1 cellular context compared by ENCODE assay signal in the genomic region with DNA sequence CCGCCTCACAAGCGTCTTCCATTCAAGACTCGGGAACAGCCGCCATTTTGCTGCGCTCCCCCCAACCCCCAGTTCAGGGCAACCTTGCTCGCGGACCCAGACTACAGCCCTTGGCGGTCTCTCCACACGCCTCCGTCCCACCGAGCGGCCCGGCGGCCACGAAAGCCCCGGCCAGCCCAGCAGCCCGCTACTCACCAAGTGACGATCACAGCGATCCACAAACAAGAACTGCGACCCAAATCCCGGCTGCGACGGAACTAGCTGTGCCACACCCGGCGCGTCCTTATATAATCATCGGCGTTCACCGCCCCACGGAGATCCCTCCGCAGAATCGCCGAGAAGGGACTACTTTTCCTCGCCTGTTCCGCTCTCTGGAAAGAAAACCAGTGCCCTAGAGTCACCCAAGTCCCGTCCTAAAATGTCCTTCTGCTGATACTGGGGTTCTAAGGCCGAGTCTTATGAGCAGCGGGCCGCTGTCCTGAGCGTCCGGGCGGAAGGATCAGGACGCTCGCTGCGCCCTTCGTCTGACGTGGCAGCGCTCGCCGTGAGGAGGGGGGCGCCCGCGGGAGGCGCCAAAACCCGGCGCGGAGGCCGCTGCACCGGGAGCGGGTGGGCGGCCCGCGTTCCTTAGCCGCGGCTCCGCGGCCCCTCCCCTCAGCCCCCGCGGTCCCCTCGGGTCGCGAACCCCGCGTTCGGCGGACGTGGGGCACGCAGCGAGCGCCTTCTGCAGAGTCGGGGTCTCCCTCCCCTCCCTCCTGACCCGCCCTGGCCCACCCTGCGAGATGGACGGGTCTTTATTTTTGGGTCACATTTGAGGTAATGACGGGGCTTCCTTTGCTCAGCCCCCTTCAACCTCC.
TF ChIP-seq lines count a peak whose summit lies in the region.

A gene (minus strand): TSS at position 259 of the 857 bp plus-strand sequence. CDS start 879 bp downstream, outside the sequence.

TF ChIP-seq in K562, 482 proteins besides CTCF, POLR2A, EP300 and RAD21 (continued from another document and continues in another):
- TF ChIP-seq, protein P1, sequence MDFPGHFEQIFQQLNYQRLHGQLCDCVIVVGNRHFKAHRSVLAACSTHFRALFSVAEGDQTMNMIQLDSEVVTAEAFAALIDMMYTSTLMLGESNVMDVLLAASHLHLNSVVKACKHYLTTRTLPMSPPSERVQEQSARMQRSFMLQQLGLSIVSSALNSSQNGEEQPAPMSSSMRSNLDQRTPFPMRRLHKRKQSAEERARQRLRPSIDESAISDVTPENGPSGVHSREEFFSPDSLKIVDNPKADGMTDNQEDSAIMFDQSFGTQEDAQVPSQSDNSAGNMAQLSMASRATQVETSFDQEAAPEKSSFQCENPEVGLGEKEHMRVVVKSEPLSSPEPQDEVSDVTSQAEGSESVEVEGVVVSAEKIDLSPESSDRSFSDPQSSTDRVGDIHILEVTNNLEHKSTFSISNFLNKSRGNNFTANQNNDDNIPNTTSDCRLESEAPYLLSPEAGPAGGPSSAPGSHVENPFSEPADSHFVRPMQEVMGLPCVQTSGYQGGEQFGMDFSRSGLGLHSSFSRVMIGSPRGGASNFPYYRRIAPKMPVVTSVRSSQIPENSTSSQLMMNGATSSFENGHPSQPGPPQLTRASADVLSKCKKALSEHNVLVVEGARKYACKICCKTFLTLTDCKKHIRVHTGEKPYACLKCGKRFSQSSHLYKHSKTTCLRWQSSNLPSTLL (IDR thresholded peaks at IDR 0.05) = peak; percentile 68; the same call in 1 of the 2 replicates
- TF ChIP-seq ZSCAN32 (CRISPR knock-in tag; IDR thresholded peaks at IDR 0.05) = no peak
- peak; percentile 96 for TF ChIP-seq CTBP1 (IDR thresholded peaks at IDR 0.05; ENCODE audit: borderline replicate concordance)
- no peak for TF ChIP-seq ZNF3 (CRISPR knock-in tag; IDR thresholded peaks at IDR 0.05)
- TF ChIP-seq, protein P2, sequence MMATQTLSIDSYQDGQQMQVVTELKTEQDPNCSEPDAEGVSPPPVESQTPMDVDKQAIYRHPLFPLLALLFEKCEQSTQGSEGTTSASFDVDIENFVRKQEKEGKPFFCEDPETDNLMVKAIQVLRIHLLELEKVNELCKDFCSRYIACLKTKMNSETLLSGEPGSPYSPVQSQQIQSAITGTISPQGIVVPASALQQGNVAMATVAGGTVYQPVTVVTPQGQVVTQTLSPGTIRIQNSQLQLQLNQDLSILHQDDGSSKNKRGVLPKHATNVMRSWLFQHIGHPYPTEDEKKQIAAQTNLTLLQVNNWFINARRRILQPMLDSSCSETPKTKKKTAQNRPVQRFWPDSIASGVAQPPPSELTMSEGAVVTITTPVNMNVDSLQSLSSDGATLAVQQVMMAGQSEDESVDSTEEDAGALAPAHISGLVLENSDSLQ (IDR thresholded peaks at IDR 0.05) = peak; percentile 90
- no peak for TF ChIP-seq NCOA2 (IDR thresholded peaks at IDR 0.05; ENCODE audit: partially characterized antibody in 2 of 2)
- TF ChIP-seq, protein P3, sequence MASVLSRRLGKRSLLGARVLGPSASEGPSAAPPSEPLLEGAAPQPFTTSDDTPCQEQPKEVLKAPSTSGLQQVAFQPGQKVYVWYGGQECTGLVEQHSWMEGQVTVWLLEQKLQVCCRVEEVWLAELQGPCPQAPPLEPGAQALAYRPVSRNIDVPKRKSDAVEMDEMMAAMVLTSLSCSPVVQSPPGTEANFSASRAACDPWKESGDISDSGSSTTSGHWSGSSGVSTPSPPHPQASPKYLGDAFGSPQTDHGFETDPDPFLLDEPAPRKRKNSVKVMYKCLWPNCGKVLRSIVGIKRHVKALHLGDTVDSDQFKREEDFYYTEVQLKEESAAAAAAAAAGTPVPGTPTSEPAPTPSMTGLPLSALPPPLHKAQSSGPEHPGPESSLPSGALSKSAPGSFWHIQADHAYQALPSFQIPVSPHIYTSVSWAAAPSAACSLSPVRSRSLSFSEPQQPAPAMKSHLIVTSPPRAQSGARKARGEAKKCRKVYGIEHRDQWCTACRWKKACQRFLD (CRISPR knock-in tag; IDR thresholded peaks at IDR 0.05) = peak; percentile 84; the same call in 1 of the 2 replicates
- TF ChIP-seq RAD51 (IDR thresholded peaks at IDR 0.05; ENCODE audit: borderline replicate concordance, low read depth) = peak; percentile 70
- TF ChIP-seq KLF6 (CRISPR knock-in tag; IDR thresholded peaks at IDR 0.05; ENCODE audit: borderline replicate concordance) = peak; percentile 95
- TF ChIP-seq HEY1 (CRISPR knock-in tag; IDR thresholded peaks at IDR 0.05; ENCODE audit: borderline replicate concordance) = 0 out of 2 replicates have a peak, but pooled peaks have one; percentile 33
- TF ChIP-seq ARID2 (IDR thresholded peaks at IDR 0.05) = peak; percentile 47; the same call in 1 of the 2 replicates
- TF ChIP-seq, protein P4, sequence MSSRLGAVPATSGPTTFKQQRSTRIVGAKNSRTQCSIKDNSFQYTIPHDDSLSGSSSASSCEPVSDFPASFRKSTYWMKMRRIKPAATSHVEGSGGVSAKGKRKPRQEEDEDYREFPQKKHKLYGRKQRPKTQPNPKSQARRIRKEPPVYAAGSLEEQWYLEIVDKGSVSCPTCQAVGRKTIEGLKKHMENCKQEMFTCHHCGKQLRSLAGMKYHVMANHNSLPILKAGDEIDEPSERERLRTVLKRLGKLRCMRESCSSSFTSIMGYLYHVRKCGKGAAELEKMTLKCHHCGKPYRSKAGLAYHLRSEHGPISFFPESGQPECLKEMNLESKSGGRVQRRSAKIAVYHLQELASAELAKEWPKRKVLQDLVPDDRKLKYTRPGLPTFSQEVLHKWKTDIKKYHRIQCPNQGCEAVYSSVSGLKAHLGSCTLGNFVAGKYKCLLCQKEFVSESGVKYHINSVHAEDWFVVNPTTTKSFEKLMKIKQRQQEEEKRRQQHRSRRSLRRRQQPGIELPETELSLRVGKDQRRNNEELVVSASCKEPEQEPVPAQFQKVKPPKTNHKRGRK (tag; IDR thresholded peaks at IDR 0.05) = no peak
- TF ChIP-seq, protein P5, sequence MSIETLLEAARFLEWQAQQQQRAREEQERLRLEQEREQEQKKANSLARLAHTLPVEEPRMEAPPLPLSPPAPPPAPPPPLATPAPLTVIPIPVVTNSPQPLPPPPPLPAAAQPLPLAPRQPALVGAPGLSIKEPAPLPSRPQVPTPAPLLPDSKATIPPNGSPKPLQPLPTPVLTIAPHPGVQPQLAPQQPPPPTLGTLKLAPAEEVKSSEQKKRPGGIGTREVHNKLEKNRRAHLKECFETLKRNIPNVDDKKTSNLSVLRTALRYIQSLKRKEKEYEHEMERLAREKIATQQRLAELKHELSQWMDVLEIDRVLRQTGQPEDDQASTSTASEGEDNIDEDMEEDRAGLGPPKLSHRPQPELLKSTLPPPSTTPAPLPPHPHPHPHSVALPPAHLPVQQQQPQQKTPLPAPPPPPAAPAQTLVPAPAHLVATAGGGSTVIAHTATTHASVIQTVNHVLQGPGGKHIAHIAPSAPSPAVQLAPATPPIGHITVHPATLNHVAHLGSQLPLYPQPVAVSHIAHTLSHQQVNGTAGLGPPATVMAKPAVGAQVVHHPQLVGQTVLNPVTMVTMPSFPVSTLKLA (conservative IDR thresholded peaks at IDR 0.05) = no peak
- TF ChIP-seq ZBTB17 (CRISPR knock-in tag; IDR thresholded peaks at IDR 0.05) = peak; percentile 25
- no peak for TF ChIP-seq SREBF1 (IDR thresholded peaks at IDR 0.05; ENCODE audit: borderline replicate concordance, low read depth, low read length)
- TF ChIP-seq, protein P6, sequence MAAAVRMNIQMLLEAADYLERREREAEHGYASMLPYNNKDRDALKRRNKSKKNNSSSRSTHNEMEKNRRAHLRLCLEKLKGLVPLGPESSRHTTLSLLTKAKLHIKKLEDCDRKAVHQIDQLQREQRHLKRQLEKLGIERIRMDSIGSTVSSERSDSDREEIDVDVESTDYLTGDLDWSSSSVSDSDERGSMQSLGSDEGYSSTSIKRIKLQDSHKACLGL (CRISPR knock-in tag; IDR thresholded peaks at IDR 0.05; ENCODE audit: borderline replicate concordance, poor library complexity, severe bottlenecking) = no peak
- TF ChIP-seq, protein P7, sequence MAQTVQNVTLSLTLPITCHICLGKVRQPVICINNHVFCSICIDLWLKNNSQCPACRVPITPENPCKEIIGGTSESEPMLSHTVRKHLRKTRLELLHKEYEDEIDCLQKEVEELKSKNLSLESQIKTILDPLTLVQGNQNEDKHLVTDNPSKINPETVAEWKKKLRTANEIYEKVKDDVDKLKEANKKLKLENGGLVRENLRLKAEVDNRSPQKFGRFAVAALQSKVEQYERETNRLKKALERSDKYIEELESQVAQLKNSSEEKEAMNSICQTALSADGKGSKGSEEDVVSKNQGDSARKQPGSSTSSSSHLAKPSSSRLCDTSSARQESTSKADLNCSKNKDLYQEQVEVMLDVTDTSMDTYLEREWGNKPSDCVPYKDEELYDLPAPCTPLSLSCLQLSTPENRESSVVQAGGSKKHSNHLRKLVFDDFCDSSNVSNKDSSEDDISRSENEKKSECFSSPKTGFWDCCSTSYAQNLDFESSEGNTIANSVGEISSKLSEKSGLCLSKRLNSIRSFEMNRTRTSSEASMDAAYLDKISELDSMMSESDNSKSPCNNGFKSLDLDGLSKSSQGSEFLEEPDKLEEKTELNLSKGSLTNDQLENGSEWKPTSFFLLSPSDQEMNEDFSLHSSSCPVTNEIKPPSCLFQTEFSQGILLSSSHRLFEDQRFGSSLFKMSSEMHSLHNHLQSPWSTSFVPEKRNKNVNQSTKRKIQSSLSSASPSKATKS (CRISPR knock-in tag; IDR thresholded peaks at IDR 0.05) = no peak; the same call in 1 of the 2 replicates
- no peak for TF ChIP-seq SLC30A9 (CRISPR knock-in tag; IDR thresholded peaks at IDR 0.05)
- TF ChIP-seq CHCHD3 (CRISPR knock-in tag; IDR thresholded peaks at IDR 0.05) = peak; percentile 88; the same call in 1 of the 2 replicates
- 0 out of 2 replicates have a peak, but pooled peaks have one; percentile 17 for TF ChIP-seq MEF2A (IDR thresholded peaks at IDR 0.05; ENCODE audit: control insufficient read depth, low read depth, low read length)
- TF ChIP-seq, protein P8, sequence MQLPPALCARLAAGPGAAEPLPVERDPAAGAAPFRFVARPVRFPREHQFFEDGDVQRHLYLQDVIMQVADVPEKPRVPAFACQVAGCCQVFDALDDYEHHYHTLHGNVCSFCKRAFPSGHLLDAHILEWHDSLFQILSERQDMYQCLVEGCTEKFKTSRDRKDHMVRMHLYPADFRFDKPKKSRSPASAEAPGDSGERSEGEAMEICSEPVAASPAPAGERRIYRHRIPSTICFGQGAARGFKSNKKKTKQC (CRISPR knock-in tag; IDR thresholded peaks at IDR 0.05) = peak; percentile 94
- TF ChIP-seq MIER1 (IDR thresholded peaks at IDR 0.05; ENCODE audit: low read depth) = peak; percentile 82
- peak; percentile 96 for TF ChIP-seq SRSF1 (IDR thresholded peaks at IDR 0.05; ENCODE audit: low read depth, low read length)
- TF ChIP-seq U2AF1 (optimal IDR thresholded peaks at IDR 0.05; ENCODE audit: low read depth, low read length) = peak; percentile 94
- TF ChIP-seq, protein P9, sequence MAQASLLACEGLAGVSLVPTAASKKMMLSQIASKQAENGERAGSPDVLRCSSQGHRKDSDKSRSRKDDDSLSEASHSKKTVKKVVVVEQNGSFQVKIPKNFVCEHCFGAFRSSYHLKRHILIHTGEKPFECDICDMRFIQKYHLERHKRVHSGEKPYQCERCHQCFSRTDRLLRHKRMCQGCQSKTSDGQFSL (CRISPR knock-in tag; IDR thresholded peaks at IDR 0.05) = peak; percentile 94
- TF ChIP-seq, protein P9 (tag; IDR thresholded peaks at IDR 0.05) = peak in 1 of 2 experiments; percentile 76; a peak in 2 of 4 replicates
- no peak for TF ChIP-seq MXI1 (IDR thresholded peaks at IDR 0.05; ENCODE audit: low read depth, low read length)
- TF ChIP-seq XRCC5 (IDR thresholded peaks at IDR 0.05; ENCODE audit: low read depth, low read length) = peak; percentile 98
- no peak for TF ChIP-seq ZNF212 (CRISPR knock-in tag; IDR thresholded peaks at IDR 0.05)
- peak; percentile 96 for TF ChIP-seq DIDO1 (tag; IDR thresholded peaks at IDR 0.05; ENCODE audit: low read depth)
- TF ChIP-seq RBM34 (IDR thresholded peaks at IDR 0.05; ENCODE audit: borderline replicate concordance, insufficient read depth, low read length) = no peak
- TF ChIP-seq, protein P10, sequence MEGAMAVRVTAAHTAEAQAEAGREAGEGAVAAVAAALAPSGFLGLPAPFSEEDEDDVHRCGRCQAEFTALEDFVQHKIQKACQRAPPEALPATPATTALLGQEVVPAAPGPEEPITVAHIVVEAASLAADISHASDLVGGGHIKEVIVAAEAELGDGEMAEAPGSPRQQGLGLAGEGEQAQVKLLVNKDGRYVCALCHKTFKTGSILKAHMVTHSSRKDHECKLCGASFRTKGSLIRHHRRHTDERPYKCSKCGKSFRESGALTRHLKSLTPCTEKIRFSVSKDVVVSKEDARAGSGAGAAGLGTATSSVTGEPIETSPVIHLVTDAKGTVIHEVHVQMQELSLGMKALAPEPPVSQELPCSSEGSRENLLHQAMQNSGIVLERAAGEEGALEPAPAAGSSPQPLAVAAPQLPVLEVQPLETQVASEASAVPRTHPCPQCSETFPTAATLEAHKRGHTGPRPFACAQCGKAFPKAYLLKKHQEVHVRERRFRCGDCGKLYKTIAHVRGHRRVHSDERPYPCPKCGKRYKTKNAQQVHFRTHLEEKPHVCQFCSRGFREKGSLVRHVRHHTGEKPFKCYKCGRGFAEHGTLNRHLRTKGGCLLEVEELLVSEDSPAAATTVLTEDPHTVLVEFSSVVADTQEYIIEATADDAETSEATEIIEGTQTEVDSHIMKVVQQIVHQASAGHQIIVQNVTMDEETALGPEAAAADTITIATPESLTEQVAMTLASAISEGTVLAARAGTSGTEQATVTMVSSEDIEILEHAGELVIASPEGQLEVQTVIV (CRISPR knock-in tag; IDR thresholded peaks at IDR 0.05; ENCODE audit: borderline replicate concordance) = no peak
- no peak for TF ChIP-seq ZNF184 (CRISPR knock-in tag; IDR thresholded peaks at IDR 0.05)
- TF ChIP-seq ZKSCAN8 (CRISPR knock-in tag; IDR thresholded peaks at IDR 0.05) = no peak
- TF ChIP-seq CBFA2T3 (IDR thresholded peaks at IDR 0.05) = peak; percentile 18; the same call in 1 of the 2 replicates
- TF ChIP-seq, protein P11, sequence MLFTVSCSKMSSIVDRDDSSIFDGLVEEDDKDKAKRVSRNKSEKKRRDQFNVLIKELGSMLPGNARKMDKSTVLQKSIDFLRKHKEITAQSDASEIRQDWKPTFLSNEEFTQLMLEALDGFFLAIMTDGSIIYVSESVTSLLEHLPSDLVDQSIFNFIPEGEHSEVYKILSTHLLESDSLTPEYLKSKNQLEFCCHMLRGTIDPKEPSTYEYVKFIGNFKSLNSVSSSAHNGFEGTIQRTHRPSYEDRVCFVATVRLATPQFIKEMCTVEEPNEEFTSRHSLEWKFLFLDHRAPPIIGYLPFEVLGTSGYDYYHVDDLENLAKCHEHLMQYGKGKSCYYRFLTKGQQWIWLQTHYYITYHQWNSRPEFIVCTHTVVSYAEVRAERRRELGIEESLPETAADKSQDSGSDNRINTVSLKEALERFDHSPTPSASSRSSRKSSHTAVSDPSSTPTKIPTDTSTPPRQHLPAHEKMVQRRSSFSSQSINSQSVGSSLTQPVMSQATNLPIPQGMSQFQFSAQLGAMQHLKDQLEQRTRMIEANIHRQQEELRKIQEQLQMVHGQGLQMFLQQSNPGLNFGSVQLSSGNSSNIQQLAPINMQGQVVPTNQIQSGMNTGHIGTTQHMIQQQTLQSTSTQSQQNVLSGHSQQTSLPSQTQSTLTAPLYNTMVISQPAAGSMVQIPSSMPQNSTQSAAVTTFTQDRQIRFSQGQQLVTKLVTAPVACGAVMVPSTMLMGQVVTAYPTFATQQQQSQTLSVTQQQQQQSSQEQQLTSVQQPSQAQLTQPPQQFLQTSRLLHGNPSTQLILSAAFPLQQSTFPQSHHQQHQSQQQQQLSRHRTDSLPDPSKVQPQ (CRISPR knock-in tag; IDR thresholded peaks at IDR 0.05; ENCODE audit: borderline replicate concordance) = no peak
- TF ChIP-seq TAF7 (tag; IDR thresholded peaks at IDR 0.05) = peak; percentile 97
- TF ChIP-seq DNMT1 (IDR thresholded peaks at IDR 0.05) = peak; percentile 98; the same call in 1 of the 2 replicates
